12 cellular contexts compared by ENCODE assay signal in the genomic region with DNA sequence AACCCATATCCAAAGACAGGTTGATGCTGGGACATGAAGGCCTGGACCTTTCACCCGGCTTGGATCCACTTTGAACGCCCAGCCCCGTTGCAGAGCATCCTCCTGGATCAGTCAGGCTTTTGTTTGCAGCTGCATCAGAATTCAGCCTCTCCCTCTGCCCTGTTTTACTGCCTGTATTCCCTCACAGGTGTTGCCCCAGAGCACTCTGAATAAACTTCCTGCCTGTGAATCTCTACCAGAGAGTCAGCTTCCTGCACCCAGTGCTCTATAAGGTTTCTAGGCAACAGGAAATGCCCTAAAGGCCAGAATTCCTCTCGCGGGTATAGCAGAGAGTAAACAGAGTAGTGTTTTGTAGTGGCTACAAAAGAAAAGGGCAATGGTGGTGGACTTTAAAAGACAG.
A peak's percentile ranks its signal among the peaks of the same experiment; 100 is the strongest.
DNase-seq lines count a peak whose midpoint lies in the region; ATAC-seq lines count a peak whose summit lies in the region.
"Had no signal": no experiment of that assay in that cellular context is flagged by ENCODE, and none has a peak within 500 bp of the region (broad histone marks: within the 10 kb centered on the region; RNA-seq: fewer than 3 reads in every experiment).

No MANE protein-coding gene starts in this region.

- peak; percentile 56 for DNase-seq in COLO668 (lab: John Stamatoyannopoulos, UW; ENCODE audit: unreplicated experiment)
- peak; percentile 21 for DNase-seq in RPMI8226
- peak; percentile 48 for DNase-seq in iPS-NIHi7 (ENCODE audit: extremely low spot score)
- no peak for DNase-seq in GDM1 (lab: John Stamatoyannopoulos, UW)
- DNase-seq: activated B cell treated with CpG ODN at 0.5 μM for 24 hours; CD4-positive, CD25-positive, alpha-beta regulatory T cell; NCI-H1694; tibial artery had no signal

- ATAC-seq in HG03354 (IDR thresholded peaks at IDR 0.05; ENCODE audit: poor library complexity, severe bottlenecking, unreplicated experiment) (peak; percentile 47), HG02678 (IDR thresholded peaks at IDR 0.05; ENCODE audit: unreplicated experiment) (no peak), GM21737 (IDR thresholded peaks at IDR 0.05; ENCODE audit: unreplicated experiment) (no peak), HG02970 (IDR thresholded peaks at IDR 0.05; ENCODE audit: low FRiP score, unreplicated experiment) (no peak)
